19 cellular contexts compared by ENCODE assay signal in genomic region chr18:69216390-69216789, GRCh38.
A peak's percentile ranks its signal among the peaks of the same experiment; 100 is the strongest.
DNase-seq lines count a peak whose midpoint lies in the region; FAIRE-seq and TF ChIP-seq lines count a peak whose summit lies in the region.
"Had no signal": no experiment of that assay in that cellular context is flagged by ENCODE, and none has a peak within 500 bp of the region (broad histone marks: within the 10 kb centered on the region; RNA-seq: fewer than 3 reads in every experiment).

No MANE protein-coding gene starts in this region.

- H3K27ac ChIP-seq in astrocyte (ENCODE audit: low read depth, low read length) (no peak overlapping the region), transverse colon (no peak overlapping the region), suprapubic skin (no peak overlapping the region)
- H3K27ac ChIP-seq: dorsolateral prefrontal cortex, KMS-11, left ventricle myocardium inferior, ovary, testis had no signal

- in situ Hi-C loops in transverse colon (cut with MboI; ENCODE audit: low pct_ligation_motif_present in 1 of 4, low pct_unique_long_range_greater_than_20kb in 1 of 4, low sequenced_read_pairs in 3 of 4), result no loop called here

- H2AFZ ChIP-seq in astrocyte (ENCODE audit: low read depth, low read length), result no peak overlapping the region

- H3K27me3 Mint-ChIP-seq in astrocyte (ENCODE audit: low read depth, unreplicated experiment), result no peaks in the 10 kb centered on the region
- H3K27me3 Mint-ChIP-seq: activated naive CD8-positive, alpha-beta T cell treated with anti-CD3 and anti-CD28 coated beads, Interleukin-2, amount 10 ng/mL, durations not matched to agents 7 days and 5 days; activated T-cell treated with anti-CD3 and anti-CD28 coated beads, Interleukin-2, amount 50 U/mL, for 24 hours; CD4-positive, alpha-beta memory T cell had no signal

- H3K9ac ChIP-seq in astrocyte (ENCODE audit: low read length), result no peak overlapping the region
- H3K9ac ChIP-seq: KMS-11 had no signal

- H3K4me3 ChIP-seq in astrocyte (ENCODE audit: insufficient read depth, low read depth, low read length) (no peak overlapping the region), transverse colon (no peak overlapping the region), suprapubic skin (no peak overlapping the region)
- H3K4me3 ChIP-seq: dorsolateral prefrontal cortex, left ventricle myocardium inferior, ovary, testis had no signal

- no peaks in the 10 kb centered on the region for H3K36me3 Mint-ChIP-seq in astrocyte (ENCODE audit: low read depth, unreplicated experiment)
- H3K36me3 Mint-ChIP-seq: activated naive CD8-positive, alpha-beta T cell treated with anti-CD3 and anti-CD28 coated beads, Interleukin-2, amount 10 ng/mL, durations not matched to agents 7 days and 5 days; CD4-positive, alpha-beta memory T cell had no signal

- intact Hi-C loops in transverse colon (cut with DNase I; ENCODE audit: low total_unique reads), result no loop called here

- TF ChIP-seq CTCF in astrocyte (IDR thresholded peaks at IDR 0.05; ENCODE audit: insufficient read depth, low read depth, low read length) (no peak), transverse colon (IDR thresholded peaks at IDR 0.05) (no peak), suprapubic skin (IDR thresholded peaks at IDR 0.05) (no peak)

- no peaks in the 10 kb centered on the region for H3K9me3 ChIP-seq in astrocyte (ENCODE audit: insufficient read depth, low read depth, low read length)
- H3K9me3 ChIP-seq in transverse colon, result no peaks in the 10 kb centered on the region
- no peaks in the 10 kb centered on the region for H3K9me3 ChIP-seq in suprapubic skin
- H3K9me3 ChIP-seq: left ventricle myocardium inferior, ovary, testis had no signal

- TF ChIP-seq EP300 in transverse colon (IDR thresholded peaks at IDR 0.05; ENCODE audit: low read depth) (no peak), suprapubic skin (IDR thresholded peaks at IDR 0.05) (no peak)

- TF ChIP-seq POLR2A in transverse colon (IDR thresholded peaks at IDR 0.05) (no peak), suprapubic skin (IDR thresholded peaks at IDR 0.05) (no peak)

- no peaks in the 10 kb centered on the region for H3K9me3 Mint-ChIP-seq in astrocyte (ENCODE audit: unreplicated experiment)
- H3K9me3 Mint-ChIP-seq: activated naive CD8-positive, alpha-beta T cell treated with anti-CD3 and anti-CD28 coated beads, Interleukin-2, amount 10 ng/mL, durations not matched to agents 7 days and 5 days; activated T-cell treated with anti-CD3 and anti-CD28 coated beads, Interleukin-2, amount 50 U/mL, for 24 hours; CD4-positive, alpha-beta memory T cell had no signal

- no peaks in the 10 kb centered on the region for H3K27me3 ChIP-seq in astrocyte (ENCODE audit: insufficient read depth, low read length)
- H3K27me3 ChIP-seq in transverse colon, result no peaks in the 10 kb centered on the region
- H3K27me3 ChIP-seq in suprapubic skin, result no peaks in the 10 kb centered on the region
- H3K27me3 ChIP-seq: dorsolateral prefrontal cortex, ovary, testis had no signal

- 58 to 60% methylated on average over 7 of the region's 7 CpGs for WGBS in transverse colon (ENCODE audit: low coverage in 1 of 2), 2 donors
- 58% methylated on average over 7 of the region's 7 CpGs for WGBS in suprapubic skin

- H3K4me2 ChIP-seq in astrocyte (ENCODE audit: low read length), result no peak overlapping the region
- H3K4me2 ChIP-seq: KMS-11 had no signal

- DNase-seq in DMS 273 treated with DMSO at 0.1 percent for 48 hours (lab: John Stamatoyannopoulos, UW) (peak; percentile 30), NCI-H1105 treated with DMSO at 0.1 percent for 48 hours (lab: John Stamatoyannopoulos, UW) (peak; percentile 88), NCI-H748 treated with DMSO at 0.1 percent for 48 hours (lab: John Stamatoyannopoulos, UW) (peak; percentile 38), astrocyte (ENCODE audit: low read depth) (peak; percentile 31), transverse colon (no peak), suprapubic skin (ENCODE audit: low spot score in 2 of 2) (no peak), kidney tubule cell (ENCODE audit: low spot score) (no peak)
- DNase-seq in stimulated activated CD8-positive, alpha-beta memory T cell treated with anti-CD3 and anti-CD28 coated beads, Interleukin-4, amount 100 ng/mL, for 48 hours, result no peak
- DNase-seq: activated CD4-positive, alpha-beta T cell treated with anti-CD3 and anti-CD28 coated beads, Interleukin-2, amount 50 U/mL, for 48 hours; activated naive CD8-positive, alpha-beta T cell treated with anti-CD3 and anti-CD28 coated beads, Interleukin-2, amount 10 ng/mL, durations not matched to agents 7 days and 5 days; activated T-cell treated with anti-CD3 and anti-CD28 coated beads, Interleukin-2, amount 50 U/mL, for 24 hours; CD4-positive, alpha-beta memory T cell; dorsolateral prefrontal cortex; left ventricle myocardium inferior; NCI-H1694 treated with DMSO at 0.1 percent for 48 hours; ovary; testis had no signal

- H3K4me3 Mint-ChIP-seq in astrocyte (ENCODE audit: unreplicated experiment), result no peak overlapping the region
- H3K4me3 Mint-ChIP-seq: activated naive CD8-positive, alpha-beta T cell treated with anti-CD3 and anti-CD28 coated beads, Interleukin-2, amount 10 ng/mL, durations not matched to agents 7 days and 5 days; activated T-cell treated with anti-CD3 and anti-CD28 coated beads, Interleukin-2, amount 50 U/mL, for 24 hours; CD4-positive, alpha-beta memory T cell had no signal

- H4K20me1 ChIP-seq in astrocyte (ENCODE audit: insufficient read depth, low read length), result no peaks in the 10 kb centered on the region

- no peaks in the 10 kb centered on the region for H3K4me1 Mint-ChIP-seq in astrocyte (ENCODE audit: low read depth, unreplicated experiment)
- H3K4me1 Mint-ChIP-seq: activated naive CD8-positive, alpha-beta T cell treated with anti-CD3 and anti-CD28 coated beads, Interleukin-2, amount 10 ng/mL, durations not matched to agents 7 days and 5 days; CD4-positive, alpha-beta memory T cell had no signal

- H3K27ac Mint-ChIP-seq in astrocyte (ENCODE audit: unreplicated experiment), result no peak overlapping the region
- H3K27ac Mint-ChIP-seq: activated naive CD8-positive, alpha-beta T cell treated with anti-CD3 and anti-CD28 coated beads, Interleukin-2, amount 10 ng/mL, durations not matched to agents 7 days and 5 days; activated T-cell treated with anti-CD3 and anti-CD28 coated beads, Interleukin-2, amount 50 U/mL, for 24 hours; CD4-positive, alpha-beta memory T cell had no signal

- H3K4me1 ChIP-seq in astrocyte (ENCODE audit: insufficient read depth, low read length), result no peaks in the 10 kb centered on the region
- H3K4me1 ChIP-seq in transverse colon, result no peaks in the 10 kb centered on the region
- H3K4me1 ChIP-seq in suprapubic skin, result no peaks in the 10 kb centered on the region
- H3K4me1 ChIP-seq: left ventricle myocardium inferior, testis had no signal

- FAIRE-seq in astrocyte (lab: Jason Lieb, UNC), result no peak
- FAIRE-seq: bronchial epithelial cell had no signal

- H3K79me2 ChIP-seq in astrocyte (ENCODE audit: insufficient read depth, low read length), result no peaks in the 10 kb centered on the region

- H3K36me3 ChIP-seq in astrocyte (ENCODE audit: insufficient read depth, low read length) (no peaks in the 10 kb centered on the region), transverse colon (no peaks in the 10 kb centered on the region), suprapubic skin (no peaks in the 10 kb centered on the region)
- H3K36me3 ChIP-seq: left ventricle myocardium inferior, ovary had no signal

Comparison
In these comparisons a context has a peak if more than half of its experiments do, and no peak if none do; other contexts are left out.
1. DNase-seq: peak in DMS 273 treated with DMSO at 0.1 percent for 48 hours (single experiment), NCI-H1105 treated with DMSO at 0.1 percent for 48 hours (single experiment), NCI-H748 treated with DMSO at 0.1 percent for 48 hours (single experiment) and astrocyte (single experiment); none in transverse colon (single experiment), stimulated activated CD8-positive, alpha-beta memory T cell treated with anti-CD3 and anti-CD28 coated beads, Interleukin-4, amount 100 ng/mL, for 48 hours (single experiment), suprapubic skin (0 of 2) and kidney tubule cell (single experiment).